Comparison of ENCODE assay signal across 19 cellular contexts in genomic region chr1:175130649-175131045, GRCh38.
DNase-seq lines count a peak whose midpoint lies in the region; ATAC-seq, FAIRE-seq and TF ChIP-seq lines count a peak whose summit lies in the region.
"Had no signal": no experiment of that assay in that cellular context is flagged by ENCODE, and none has a peak within 500 bp of the region (broad histone marks: within the 10 kb centered on the region; RNA-seq: fewer than 3 reads in every experiment).

No MANE protein-coding gene starts in this region.

- 61 to 79% methylated on average over 2 of the region's 2 CpGs for WGBS in GM23248 (ENCODE audit: low coverage in 1 of 2, low lambda C conversion rate in 2 of 2, missing lambda C conversion rate in 2 of 2), 2 experiments
- 8% methylated on average over 2 of the region's 2 CpGs for WGBS in K562 (ENCODE audit: insufficient coverage, low coverage, missing lambda C conversion rate)

- BruUV-seq in K562 (replicated peaks; lab: Mats Ljungman, UMichigan) = no TSS peak

- in situ Hi-C loops in GM23248 (cut with MboI) = loop anchor here (25.0 kb wide), 1 partner anchor 368 kb away; no protein-coding TSS in a partner anchor
- in situ Hi-C loops in K562 (cut with MboI) = no loop called here

- no peaks in the 10 kb centered on the region for H3K36me3 Mint-ChIP-seq in neural progenitor cell
- H3K36me3 Mint-ChIP-seq: activated naive CD8-positive, alpha-beta T cell had no signal

- peaks cover 34% of the 10 kb centered on the region for H3K27me3 ChIP-seq in DOHH2 (ENCODE audit: control insufficient read depth, low read length)
- no peaks in the 10 kb centered on the region for H3K27me3 ChIP-seq in GM23248 (replicated peaks; ENCODE audit: insufficient read depth)
- peaks cover 12 to 25% of the 10 kb centered on the region in 2 experiments for H3K27me3 ChIP-seq in K562 (ENCODE audit: control insufficient read depth in 2 of 2, insufficient read depth in 2 of 2, low read length in 2 of 2)
- H3K27me3 ChIP-seq in neural progenitor cell = peaks cover 85% of the 10 kb centered on the region
- H3K27me3 ChIP-seq: BLaER1 treated with 17β-estradiol and CSF1 and Interleukin-3, amounts not matched to agents 10 nM and 100 nM had no signal

- H3K9ac ChIP-seq in GM23248 (no peak overlapping the region), K562 (ENCODE audit: insufficient read depth in 1 of 2, low read depth in 2 of 2, low read length in 2 of 2) (no peak overlapping the region), neural progenitor cell (no peak overlapping the region)
- H3K9ac ChIP-seq: BLaER1 treated with 17β-estradiol and CSF1 and Interleukin-3, amounts not matched to agents 10 nM and 100 nM had no signal

- no peak overlapping the region for H2AFZ ChIP-seq in GM23248
- H2AFZ ChIP-seq in K562 (ENCODE audit: low read depth, low read length) = no peak overlapping the region
- no peak overlapping the region for H2AFZ ChIP-seq in neural progenitor cell (replicated peaks)

- no peak for ATAC-seq in K562
- ATAC-seq in GM21515 (IDR thresholded peaks at IDR 0.05; ENCODE audit: unreplicated experiment) = no peak
- ATAC-seq in GM21737 (IDR thresholded peaks at IDR 0.05; ENCODE audit: unreplicated experiment) = no peak
- ATAC-seq: left lobe of liver had no signal

- POLR2A ChIA-PET in K562 (lab: Yijun Ruan, JAX) = interaction anchor here (0.6 kb wide), 2 partner anchors 365 to 804 kb away, joined by 4 to 7 read pairs; no protein-coding TSS in a partner anchor

- no peaks in the 10 kb centered on the region for H3K9me1 ChIP-seq in K562 (ENCODE audit: control insufficient read depth, insufficient read depth, low read length)

- no peaks in the 10 kb centered on the region for H3K9me3 ChIP-seq in DOHH2 (ENCODE audit: control insufficient read depth, insufficient read depth, low read length)
- H3K9me3 ChIP-seq in GM23248 (ENCODE audit: low read depth) = no peaks in the 10 kb centered on the region
- no peaks in the 10 kb centered on the region for H3K9me3 ChIP-seq in K562 (replicated peaks; ENCODE audit: control insufficient read depth, insufficient read depth, low read depth, low read length)
- H3K9me3 ChIP-seq in neural progenitor cell (ENCODE audit: low read depth) = no peaks in the 10 kb centered on the region
- H3K9me3 ChIP-seq: BLaER1 treated with 17β-estradiol and CSF1 and Interleukin-3, amounts not matched to agents 10 nM and 100 nM; thoracic aorta had no signal

- H3K4me1 ChIP-seq in DOHH2 (ENCODE audit: control insufficient read depth, low read length) = peaks cover 16% of the 10 kb centered on the region
- H3K4me1 ChIP-seq in GM23248 (ENCODE audit: insufficient read depth) = peaks cover 40% of the 10 kb centered on the region
- H3K4me1 ChIP-seq in K562 (replicated peaks in 1 of 2; ENCODE audit: control insufficient read depth in 2 of 2, insufficient read depth in 2 of 2, low read length in 2 of 2) = no peaks in the 10 kb centered on the region; a peak in 2 of 5 replicates
- peaks cover 18% of the 10 kb centered on the region for H3K4me1 ChIP-seq in neural progenitor cell

- H3K4me3 ChIP-seq in DOHH2 (ENCODE audit: low read length) (peak overlapping the region; percentile 25; the same call in 1 of the 2 replicates), GM23248 (no peak overlapping the region), K562 (no peak overlapping the region), neural progenitor cell (no peak overlapping the region)
- H3K4me3 ChIP-seq: BLaER1 treated with 17β-estradiol and CSF1 and Interleukin-3, amounts not matched to agents 10 nM and 100 nM; thoracic aorta had no signal

- no peaks in the 10 kb centered on the region for H4K20me1 ChIP-seq in DOHH2 (ENCODE audit: control insufficient read depth, insufficient read depth, low read depth, low read length)
- H4K20me1 ChIP-seq in GM23248 (ENCODE audit: insufficient read depth) = no peaks in the 10 kb centered on the region
- no peaks in the 10 kb centered on the region for H4K20me1 ChIP-seq in K562 (replicated peaks; ENCODE audit: control insufficient read depth, insufficient read depth, low read length)
- H4K20me1 ChIP-seq in neural progenitor cell (ENCODE audit: low read depth) = peaks cover 9% of the 10 kb centered on the region
- H4K20me1 ChIP-seq: BLaER1 treated with 17β-estradiol and CSF1 and Interleukin-3, amounts not matched to agents 10 nM and 100 nM had no signal

- no peak for TF ChIP-seq RAD21 in K562 (CRISPR knock-in tag; conservative IDR thresholded peaks at IDR 0.05 in 1 of 2, IDR thresholded peaks at IDR 0.05 in 1 of 2)

- no peak overlapping the region for H3K27ac Mint-ChIP-seq in neural progenitor cell
- H3K27ac Mint-ChIP-seq: activated CD4-positive, alpha-beta T cell treated with anti-CD3 and anti-CD28 coated beads for 36 hours; activated naive CD8-positive, alpha-beta T cell; activated T-helper 17 cell treated with anti-CD3 and anti-CD28 coated beads, Interleukin-2, amount 50 U/mL, for 72 hours had no signal

- CTCF ChIA-PET in K562 (lab: Yijun Ruan, JAX; ENCODE audit: low intra/inter-chr PET ratio) = no interaction called here

- H3K9me2 ChIP-seq in DOHH2 (replicated peaks; ENCODE audit: control insufficient read depth, low read length) (no peaks in the 10 kb centered on the region), GM23248 (ENCODE audit: insufficient read depth) (no peaks in the 10 kb centered on the region)

- H3K4me1 Mint-ChIP-seq in neural progenitor cell = peaks cover 16% of the 10 kb centered on the region
- H3K4me1 Mint-ChIP-seq: activated CD4-positive, alpha-beta T cell treated with anti-CD3 and anti-CD28 coated beads for 36 hours; activated T-helper 17 cell treated with anti-CD3 and anti-CD28 coated beads, Interleukin-2, amount 50 U/mL, for 72 hours had no signal

- no peak for FAIRE-seq in K562 (lab: Jason Lieb, UNC)
- FAIRE-seq: TTC549 had no signal

- H3K27ac ChIP-seq in DOHH2 (ENCODE audit: low read depth, low read length) = no peak overlapping the region
- H3K27ac ChIP-seq in GM23248 = 0 out of 2 replicates have a peak overlapping the region, but pooled peaks have one; percentile 26
- H3K27ac ChIP-seq in K562 (ENCODE audit: extremely low read depth, low read depth, low read length) = no peak overlapping the region
- no peak overlapping the region for H3K27ac ChIP-seq in neural progenitor cell
- H3K27ac ChIP-seq: thoracic aorta had no signal

- TF ChIP-seq POLR2A in K562 (conservative IDR thresholded peaks at IDR 0.05) = no peak

- TF ChIP-seq CTCF in DOHH2 (IDR thresholded peaks at IDR 0.05; ENCODE audit: low read depth, low read length, poor library complexity, severe bottlenecking) (no peak), K562 (IDR thresholded peaks at IDR 0.05 in 2 of 3, conservative IDR thresholded peaks at IDR 0.05 in 1 of 3; ENCODE audit: insufficient read depth in 2 of 3, low read depth in 1 of 3, low read length in 3 of 3) (no peak), neural progenitor cell (IDR thresholded peaks at IDR 0.05) (no peak)

- no peak for TF ChIP-seq EP300 in K562 (IDR thresholded peaks at IDR 0.05; ENCODE audit: low read length)

- H3K36me3 ChIP-seq in DOHH2 (ENCODE audit: control insufficient read depth, low read length) (no peaks in the 10 kb centered on the region), GM23248 (ENCODE audit: low read depth) (no peaks in the 10 kb centered on the region), K562 (ENCODE audit: control insufficient read depth, insufficient read depth, low read length) (no peaks in the 10 kb centered on the region), neural progenitor cell (no peaks in the 10 kb centered on the region)
- H3K36me3 ChIP-seq: BLaER1 treated with 17β-estradiol and CSF1 and Interleukin-3, amounts not matched to agents 10 nM and 100 nM; thoracic aorta had no signal

- DNase-seq in GM23248 (no peak), K562 (ENCODE audit: extremely low read depth in 1 of 4, low spot score in 3 of 4) (no peak), neural progenitor cell (ENCODE audit: low spot score) (no peak), NCI-H2227 (lab: John Stamatoyannopoulos, UW; ENCODE audit: unreplicated experiment) (no peak), NCI-H2171 treated with DMSO at 0.1 percent for 48 hours (lab: John Stamatoyannopoulos, UW) (no peak)
- DNase-seq: activated CD4-positive, alpha-beta T cell treated with anti-CD3 and anti-CD28 coated beads for 36 hours; effector CD8-positive, alpha-beta T cell; glutamatergic neuron; HCEC 1CT; NCI-H1417 treated with DMSO at 0.1 percent for 48 hours had no signal

- H3K27me3 Mint-ChIP-seq in neural progenitor cell (ENCODE audit: insufficient read depth, low read depth) = peaks cover 4% of the 10 kb centered on the region
- H3K27me3 Mint-ChIP-seq: activated naive CD8-positive, alpha-beta T cell had no signal

- intact Hi-C loops in K562 (cut with micrococcal nuclease) = no loop called here

- H3K79me2 ChIP-seq in DOHH2 (ENCODE audit: control insufficient read depth, low read length) (no peaks in the 10 kb centered on the region), GM23248 (ENCODE audit: insufficient read depth) (no peaks in the 10 kb centered on the region), K562 (ENCODE audit: control insufficient read depth, insufficient read depth, low read length) (no peaks in the 10 kb centered on the region), neural progenitor cell (ENCODE audit: low read depth) (no peaks in the 10 kb centered on the region)

- H3K4me2 ChIP-seq in DOHH2 (ENCODE audit: low read length) = peak overlapping the region; percentile 41
- H3K4me2 ChIP-seq in GM23248 (ENCODE audit: unreplicated experiment) = no peak overlapping the region
- H3K4me2 ChIP-seq in K562 (ENCODE audit: insufficient read depth, low read length) = no peak overlapping the region
- H3K4me2 ChIP-seq in neural progenitor cell = peak overlapping the region; percentile 46

- H3F3A ChIP-seq in DOHH2 (ENCODE audit: control insufficient read depth, insufficient read depth) (no peaks in the 10 kb centered on the region), GM23248 (ENCODE audit: insufficient read depth) (peaks cover 21% of the 10 kb centered on the region), neural progenitor cell (ENCODE audit: low read depth) (peaks cover 23% of the 10 kb centered on the region)

- H3K4me3 Mint-ChIP-seq in neural progenitor cell = no peak overlapping the region
- H3K4me3 Mint-ChIP-seq: activated CD4-positive, alpha-beta T cell treated with anti-CD3 and anti-CD28 coated beads for 36 hours; activated naive CD8-positive, alpha-beta T cell; activated T-helper 17 cell treated with anti-CD3 and anti-CD28 coated beads, Interleukin-2, amount 50 U/mL, for 72 hours had no signal

- no peaks in the 10 kb centered on the region for H3K9me3 Mint-ChIP-seq in neural progenitor cell
- H3K9me3 Mint-ChIP-seq: activated T-helper 17 cell treated with anti-CD3 and anti-CD28 coated beads, Interleukin-2, amount 50 U/mL, for 72 hours had no signal

Comparison
In these comparisons a context has a peak if more than half of its experiments do, and no peak if none do; other contexts are left out.
1. H3K4me2 ChIP-seq: peak in DOHH2 (single experiment) and neural progenitor cell (single experiment); none in GM23248 (single experiment) and K562 (single experiment).